ENCODE assay signal across 9 cellular contexts in the genomic region with DNA sequence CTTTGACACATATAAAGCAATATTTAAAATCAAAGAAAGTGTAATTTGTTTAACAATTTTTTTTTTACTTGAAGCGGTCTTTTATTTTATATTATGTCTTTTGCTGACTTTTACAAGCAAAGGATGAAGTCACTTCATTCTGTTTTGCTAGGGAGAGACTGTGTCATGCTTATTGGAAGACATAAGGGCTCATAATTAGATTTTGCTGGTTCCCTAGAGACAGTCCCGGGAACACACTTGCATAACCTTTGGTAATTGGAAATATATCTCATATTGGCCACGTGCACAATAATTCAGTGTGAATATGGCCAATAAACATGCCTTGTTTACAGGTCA. TPM values are rescaled to one million over a fixed set of nuclear protein-coding genes. Genes with fewer than 3 reads are reported as not detected.
DNase-seq lines count a peak whose midpoint lies in the region; TF ChIP-seq lines count a peak whose summit lies in the region.
"Had no signal": no experiment of that assay in that cellular context is flagged by ENCODE, and none has a peak within 500 bp of the region (broad histone marks: within the 10 kb centered on the region; RNA-seq: fewer than 3 reads in every experiment).

No MANE protein-coding gene starts in this region.

- peaks cover 6% of the 10 kb centered on the region for H3K4me1 Mint-ChIP-seq in activated CD4-positive, alpha-beta T cell treated with anti-CD3 and anti-CD28 coated beads, Interleukin-2, amount 10 ng/mL, durations not matched to agents 24 days and 14 days

- H3K9ac ChIP-seq in iPS-18a (ENCODE audit: low read length), result peak overlapping the region; percentile 66

- no peaks in the 10 kb centered on the region for H3K36me3 ChIP-seq in SJSA1
- no peaks in the 10 kb centered on the region for H3K36me3 ChIP-seq in iPS-18a (ENCODE audit: control insufficient read depth, low read depth, low read length)
- H3K36me3 ChIP-seq in transverse colon, result no peaks in the 10 kb centered on the region

- intact Hi-C loops in activated CD4-positive, alpha-beta T cell treated with anti-CD3 and anti-CD28 coated beads, Interleukin-2, amount 10 ng/mL, durations not matched to agents 24 days and 14 days (cut with micrococcal nuclease), result no loop called here
- intact Hi-C loops in transverse colon (cut with DNase I; ENCODE audit: low total_unique reads), result no loop called here

- H3K9me3 ChIP-seq in SJSA1 (replicated peaks), result 0 out of 2 replicates have a peak, but pooled peaks cover under 1% of the 10 kb centered on the region
- no peaks in the 10 kb centered on the region for H3K9me3 ChIP-seq in iPS-18a (ENCODE audit: control insufficient read depth, low read depth, low read length)
- no peaks in the 10 kb centered on the region for H3K9me3 ChIP-seq in transverse colon

- peak overlapping the region; percentile 43 for H3K27ac Mint-ChIP-seq in activated CD4-positive, alpha-beta T cell treated with anti-CD3 and anti-CD28 coated beads, Interleukin-2, amount 10 ng/mL, durations not matched to agents 24 days and 14 days

- peaks cover 7% of the 10 kb centered on the region for H3K36me3 Mint-ChIP-seq in activated CD4-positive, alpha-beta T cell treated with anti-CD3 and anti-CD28 coated beads, Interleukin-2, amount 10 ng/mL, durations not matched to agents 24 days and 14 days (ENCODE audit: low read depth)

- no peak for TF ChIP-seq POLR2A in transverse colon (IDR thresholded peaks at IDR 0.05)

- H3K4me3 ChIP-seq in SJSA1 (peak overlapping the region; percentile 89), iPS-18a (ENCODE audit: low read length) (peak overlapping the region; percentile 84), transverse colon (peak overlapping the region in 3 of 4 donors; percentile 85 to 95 (median 88))

- peaks cover 1% of the 10 kb centered on the region for H3K9me3 Mint-ChIP-seq in activated CD4-positive, alpha-beta T cell treated with anti-CD3 and anti-CD28 coated beads, Interleukin-2, amount 10 ng/mL, durations not matched to agents 24 days and 14 days

- no peak overlapping the region for H3K4me3 Mint-ChIP-seq in activated CD4-positive, alpha-beta T cell treated with anti-CD3 and anti-CD28 coated beads, Interleukin-2, amount 10 ng/mL, durations not matched to agents 24 days and 14 days

- TF ChIP-seq CTCF in transverse colon (IDR thresholded peaks at IDR 0.05), result no peak

- WGBS in transverse colon (ENCODE audit: low coverage in 1 of 2), 2 donors, result 21 to 29% methylated on average over 3 of the region's 3 CpGs

- no peak overlapping the region for H3K27ac ChIP-seq in SJSA1
- no peak overlapping the region for H3K27ac ChIP-seq in iPS-18a (ENCODE audit: low read length)
- peak overlapping the region; percentile 28 to 83 (median 73) for H3K27ac ChIP-seq in transverse colon

- no peak for DNase-seq in activated CD4-positive, alpha-beta T cell treated with anti-CD3 and anti-CD28 coated beads, Interleukin-2, amount 10 ng/mL, durations not matched to agents 24 days and 14 days
- DNase-seq in activated CD4-positive, alpha-beta T cell treated with anti-CD3 and anti-CD28 coated beads, Interleukin-2, amount 50 U/mL, for 1 hour, result no peak
- no peak for DNase-seq in SJSA1 (ENCODE audit: low read depth in 1 of 2, low spot score in 2 of 2)
- DNase-seq in transverse colon, result no peak
- DNase-seq in stimulated activated CD4-positive, alpha-beta T cell treated with anti-CD3 and anti-CD28 coated beads, Interleukin-1b, Interleukin-23, amount 100 ng/mL, for 48 hours, result no peak
- no peak for DNase-seq in activated effector memory CD4-positive, alpha-beta T cell treated with Interleukin-2 at 50 U/mL for 16 hours
- no peak for DNase-seq in DMS53 treated with DMSO at 0.1 percent for 48 hours (lab: John Stamatoyannopoulos, UW; ENCODE audit: unreplicated experiment)

- TF ChIP-seq EP300 in transverse colon (IDR thresholded peaks at IDR 0.05; ENCODE audit: low read depth), result no peak

- in situ Hi-C loops in transverse colon (cut with MboI; ENCODE audit: low pct_ligation_motif_present in 1 of 4, low pct_unique_long_range_greater_than_20kb in 1 of 4, low sequenced_read_pairs in 3 of 4), result no loop called here

- H3K27me3 Mint-ChIP-seq in activated CD4-positive, alpha-beta T cell treated with anti-CD3 and anti-CD28 coated beads, Interleukin-2, amount 10 ng/mL, durations not matched to agents 24 days and 14 days, result peaks cover 25% of the 10 kb centered on the region

- H3K4me1 ChIP-seq in SJSA1 (replicated peaks), result 0 out of 2 replicates have a peak, but pooled peaks cover 3% of the 10 kb centered on the region
- H3K4me1 ChIP-seq in iPS-18a (ENCODE audit: control insufficient read depth, low read depth, low read length), result peaks cover 25% of the 10 kb centered on the region
- H3K4me1 ChIP-seq in transverse colon, result peaks cover 0 to 14% (median 8%) of the 10 kb centered on the region in 4 donors

- H3K27me3 ChIP-seq in SJSA1 (replicated peaks) (no peaks in the 10 kb centered on the region), iPS-18a (ENCODE audit: control insufficient read depth, insufficient read depth, low read length) (no peaks in the 10 kb centered on the region), transverse colon (peaks cover 17% of the 10 kb centered on the region)

RNA-seq across cellular contexts. Expression of gene NET1, which starts 0.4 kb away (rescaled TPM):
- 35.1 and 40.3 TPM in 2 replicates for total RNA-seq in activated CD4-positive, alpha-beta T cell treated with anti-CD3 and anti-CD28 coated beads, Interleukin-2, amount 10 ng/mL, durations not matched to agents 24 days and 14 days
- 38.1 and 52.4 TPM in 2 replicates for total RNA-seq in SJSA1 (2014; rRNA removed; shearing (Covaris generic))
- 100 to 1,000 TPM in 3 of 4 donors, 10 to 100 TPM in 1; 90.0 to 311 (median 289) TPM for total RNA-seq in transverse colon

RNA-seq across cellular contexts. Expression of gene TUBAL3, which starts 7.3 kb away (rescaled TPM):
- total RNA-seq in activated CD4-positive, alpha-beta T cell treated with anti-CD3 and anti-CD28 coated beads, Interleukin-2, amount 10 ng/mL, durations not matched to agents 24 days and 14 days, result 0.14 TPM in 1 of 2 replicates, not detected in the other
- total RNA-seq in SJSA1 (2014; rRNA removed; shearing (Covaris generic)), result not detected in 2 replicates
- total RNA-seq in transverse colon, result 10 to 100 TPM in 3 of 4 donors, under 1 TPM in 1; 0.40 to 78.1 (median 49.0) TPM

RNA-seq across cellular contexts. Expression of gene UCN3, which starts 47.1 kb away (rescaled TPM):
- not detected in 2 replicates for total RNA-seq in activated CD4-positive, alpha-beta T cell treated with anti-CD3 and anti-CD28 coated beads, Interleukin-2, amount 10 ng/mL, durations not matched to agents 24 days and 14 days
- total RNA-seq in SJSA1 (2014; rRNA removed; shearing (Covaris generic)), result not detected in 2 replicates
- 1 to 10 TPM in 2 of 4 donors, not detected in 2; 1.6 to 1.7 TPM for total RNA-seq in transverse colon
- total RNA-seq: Daoy had no signal

Comparison
In these comparisons a context has a peak if more than half of its experiments do, and no peak if none do; other contexts are left out.
1. H3K27ac ChIP-seq: peak in transverse colon (4 of 4); none in SJSA1 (single experiment) and iPS-18a (single experiment).
2. Peak in every context shown above with its lines, with median percentiles within 50 percentile points of each other: H3K4me3 ChIP-seq.